ENCODE assay signal across 17 cellular contexts in the genomic region with DNA sequence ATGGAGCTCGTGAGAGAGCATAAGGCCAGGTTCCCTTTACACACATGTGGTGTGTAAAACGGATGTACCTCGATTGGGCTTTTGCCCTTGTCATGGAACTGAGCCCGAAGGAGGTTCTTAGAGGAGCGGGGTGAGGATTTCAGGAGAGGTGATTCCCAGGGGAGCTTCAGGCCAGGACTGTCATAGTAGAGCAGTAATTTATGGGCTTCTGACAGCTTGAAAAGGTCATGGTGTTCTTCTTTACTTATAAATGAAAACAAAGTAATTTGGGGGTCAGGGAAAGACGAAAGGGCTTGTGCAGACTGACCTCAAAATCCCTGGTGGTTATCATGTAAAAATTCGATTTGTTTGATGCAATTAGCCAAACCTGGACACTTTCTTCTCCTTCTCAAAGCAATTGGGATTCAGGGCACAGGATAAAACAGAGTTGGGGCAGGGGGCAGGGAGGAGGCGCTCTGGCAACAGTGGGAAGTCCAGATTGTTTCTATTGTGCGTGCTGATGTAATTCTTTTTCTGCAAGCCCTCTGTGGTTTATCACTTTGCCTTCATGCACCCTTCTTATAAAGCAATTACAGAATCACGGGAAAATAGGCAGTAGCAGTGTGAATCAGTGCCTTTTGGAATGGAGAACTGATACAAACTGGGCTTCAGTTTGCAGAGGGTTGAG. TPM values are rescaled to one million over a fixed set of nuclear protein-coding genes. Genes with fewer than 3 reads are reported as not detected.
"Had no signal": no experiment of that assay in that cellular context is flagged by ENCODE, and none has a peak within 500 bp of the region (broad histone marks: within the 10 kb centered on the region; RNA-seq: fewer than 3 reads in every experiment).

No MANE protein-coding gene starts in this region.

- H3K36me3 ChIP-seq: gastroesophageal sphincter, heart right ventricle, tibial artery had no signal

- FAIRE-seq: colon, endothelial cell of umbilical vein had no signal

- H3K27me3 ChIP-seq: gastroesophageal sphincter, tibial artery had no signal

- H3K27ac ChIP-seq: heart right ventricle, tibial artery had no signal

- H3K4me3 ChIP-seq: gastroesophageal sphincter, heart right ventricle, tibial artery had no signal

- DNase-seq: activated CD4-positive, alpha-beta T cell treated with anti-CD3 and anti-CD28 coated beads, Interleukin-2, amount 50 U/mL, for 4 hours; activated CD4-positive, CD25-positive, alpha-beta regulatory T cell treated with anti-CD3 and anti-CD28 coated beads, Interleukin-2, amount 50 U/mL, for 72 hours; activated naive CD4-positive, alpha-beta T cell treated with anti-CD3 and anti-CD28 coated beads for 36 hours; activated naive CD8-positive, alpha-beta T cell treated with anti-CD3 and anti-CD28 coated beads, Interleukin-2, amount 50 U/mL, for 24 hours; activated T-cell treated with anti-CD3 and anti-CD28 coated beads, Interleukin-2, amount 50 U/mL, for 1 hour; caudate nucleus; heart right ventricle; left cardiac atrium; naive thymus-derived CD8-positive, alpha-beta T cell; stimulated activated CD4-positive, alpha-beta T cell treated with anti-CD3 and anti-CD28 coated beads, Interleukin-2, amount 100 ng/mL, for 48 hours; stimulated activated naive B cell treated with anti-CD40 and anti-IgM and Interleukin-4, amounts not matched to agents 10 μg/mL and 1 μg/mL and 100 μg/mL, for 72 hours; T-helper 9 cell; tibial artery had no signal

- H3K4me1 ChIP-seq: tibial artery had no signal

- H3K9me3 ChIP-seq: gastroesophageal sphincter, heart right ventricle, tibial artery had no signal

- ATAC-seq: activated naive CD8-positive, alpha-beta T cell treated with anti-CD3 and anti-CD28 coated beads, Interleukin-2, amount 50 U/mL, for 24 hours; gastroesophageal sphincter; heart right ventricle; left cardiac atrium; naive thymus-derived CD8-positive, alpha-beta T cell; stimulated activated naive B cell treated with anti-CD40 and anti-IgM and Interleukin-4, amounts not matched to agents 10 μg/mL and 1 μg/mL and 100 μg/mL, for 72 hours had no signal

RNA-seq across cellular contexts. Expression of gene CACNA1D, which starts 51.1 kb away (rescaled TPM):
- total RNA-seq: activated naive CD4-positive, alpha-beta T cell treated with anti-CD3 and anti-CD28 coated beads for 36 hours; endothelial cell of umbilical vein; lung microvascular endothelial cell; naive thymus-derived CD8-positive, alpha-beta T cell had no signal
- polyA plus RNA-seq: naive thymus-derived CD8-positive, alpha-beta T cell had no signal
